Comparison of ENCODE assay signal across 8 cellular contexts in the genomic region with DNA sequence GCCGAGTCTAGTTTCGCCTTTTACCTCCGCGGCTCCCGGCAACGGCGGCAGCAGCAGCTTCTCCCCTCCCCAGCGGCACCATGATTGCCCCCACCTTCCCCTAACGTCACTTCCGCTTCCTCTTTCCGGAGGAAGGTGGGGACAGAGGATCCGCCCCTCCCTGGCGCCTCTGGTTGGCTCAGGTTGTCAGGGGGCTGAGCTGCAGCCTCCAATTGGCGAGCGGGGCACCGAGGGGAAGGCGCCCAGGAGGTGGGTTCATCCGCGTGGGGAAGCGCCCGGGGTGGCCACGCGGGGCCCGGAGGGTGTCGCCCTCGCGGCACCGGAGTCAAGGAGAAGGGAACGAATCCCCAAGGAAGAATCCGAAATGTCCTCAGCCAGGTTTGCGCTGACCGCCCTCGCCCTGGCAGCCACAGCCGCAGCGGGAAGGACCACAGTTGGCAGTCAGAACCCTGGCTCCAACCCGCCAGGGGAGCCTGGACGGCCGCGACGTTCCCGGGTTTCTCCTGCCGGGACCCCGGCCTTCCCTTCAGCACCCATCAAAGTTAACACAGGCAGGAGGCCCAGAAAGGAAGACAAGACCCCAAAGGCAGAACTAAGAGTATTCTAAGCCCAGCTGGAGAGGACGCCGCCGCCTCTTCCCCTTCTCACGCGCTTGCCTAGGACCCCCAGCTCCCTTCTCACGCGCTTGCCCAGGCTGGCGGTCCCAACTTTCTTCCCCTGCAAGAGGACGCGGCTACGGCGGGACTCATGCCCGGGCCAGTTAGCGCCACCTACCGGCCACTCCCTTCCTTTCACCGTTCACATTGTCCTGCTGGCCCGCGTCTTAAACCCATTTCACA. TPM values are rescaled to one million over a fixed set of nuclear protein-coding genes. Genes with fewer than 3 reads are reported as not detected.
DNase-seq lines count a peak whose midpoint lies in the region; ATAC-seq and TF ChIP-seq lines count a peak whose summit lies in the region.

TSS of gene MTF1 (minus strand) at position 86 of the 839 bp plus-strand sequence. CDS start 1,934 bp downstream, outside the sequence.

- H3K9me3 ChIP-seq in AG04450 (ENCODE audit: control insufficient read depth, insufficient read depth, low read length) (no peaks in the 10 kb centered on the region; the same call in 1 of the 2 replicates), breast epithelium (no peaks in the 10 kb centered on the region), smooth muscle cell (replicated peaks; ENCODE audit: low read depth) (no peaks in the 10 kb centered on the region)

- H4K20me1 ChIP-seq in smooth muscle cell (ENCODE audit: low read depth): peaks cover 4% of the 10 kb centered on the region

- WGBS in smooth muscle cell (ENCODE audit: low lambda C conversion rate): 1% methylated on average over 58 of the region's 61 CpGs

- peak; percentile 87 for DNase-seq in AG04450 (ENCODE audit: low read depth, low spot score)
- peak; percentile 95 for DNase-seq in NCI-H2196 treated with DMSO at 0.1 percent for 48 hours (lab: John Stamatoyannopoulos, UW; ENCODE audit: unreplicated experiment)
- DNase-seq in breast epithelium (ENCODE audit: low spot score in 2 of 2): peak; percentile 96 to 97
- DNase-seq in iPS-NIHi11 (ENCODE audit: low spot score): peak; percentile 98
- DNase-seq in smooth muscle cell (lab: John Stamatoyannopoulos, UW; ENCODE audit: unreplicated experiment): peak; percentile 85

- ATAC-seq in GM18870 (IDR thresholded peaks at IDR 0.05; ENCODE audit: unreplicated experiment) (peak; percentile 58), HG03135 (IDR thresholded peaks at IDR 0.05; ENCODE audit: unreplicated experiment) (peak; percentile 89)

- TF ChIP-seq CTCF in AG04450 (IDR thresholded peaks at IDR 0.05; ENCODE audit: low read depth, low read length): peak; percentile 89
- TF ChIP-seq CTCF in VCaP (conservative IDR thresholded peaks at IDR 0.05): peak; percentile 93
- TF ChIP-seq CTCF in breast epithelium (IDR thresholded peaks at IDR 0.05): peak; percentile 81 to 92 (median 90)
- TF ChIP-seq CTCF in smooth muscle cell (IDR thresholded peaks at IDR 0.05; ENCODE audit: borderline replicate concordance, insufficient read depth, poor library complexity, severe bottlenecking): peak; percentile 85

- POLR2A ChIA-PET in AG04450 (lab: Yijun Ruan, JAX): interaction anchor here (0.5 to 2.0 kb wide), 6 partner anchors 9 to 868 kb away, joined by 3 to 22 read pairs (median 4); partner anchors contain the start of genes C1orf122 and YRDC

- peaks cover 8% of the 10 kb centered on the region for H3F3A ChIP-seq in smooth muscle cell (ENCODE audit: low read depth)

- no peaks in the 10 kb centered on the region for H3K36me3 ChIP-seq in breast epithelium
- peaks cover 4% of the 10 kb centered on the region for H3K36me3 ChIP-seq in smooth muscle cell (ENCODE audit: low read depth)

- peak within 1 kb of the TSS; percentile 45 for H2AFZ ChIP-seq in smooth muscle cell (ENCODE audit: low read depth)

- peak; percentile 72 for TF ChIP-seq POLR2A in breast epithelium (IDR thresholded peaks at IDR 0.05)

- H3K27me3 ChIP-seq in AG04450 (ENCODE audit: control insufficient read depth, insufficient read depth, low read length): no peaks in the 10 kb centered on the region
- H3K27me3 ChIP-seq in breast epithelium: no peaks in the 10 kb centered on the region
- no peaks in the 10 kb centered on the region for H3K27me3 ChIP-seq in smooth muscle cell (ENCODE audit: low read depth)

- intact Hi-C loops in breast epithelium (cut with DNase I; ENCODE audit: low total_unique reads): no loop called here

- peaks cover 36% of the 10 kb centered on the region for H3K79me2 ChIP-seq in smooth muscle cell (ENCODE audit: low read depth)

- H3K4me3 ChIP-seq in AG04450 (ENCODE audit: low read depth, low read length): peak within 1 kb of the TSS; percentile 100
- peak within 1 kb of the TSS; percentile 70 to 93 (median 85) for H3K4me3 ChIP-seq in breast epithelium
- peak within 1 kb of the TSS; percentile 88 for H3K4me3 ChIP-seq in smooth muscle cell

- CTCF ChIA-PET in AG04450 (lab: Charles Lee): interaction anchor here (0.6 to 3.7 kb wide), 60 partner anchors 8 to 1210 kb away, joined by 3 to 70 read pairs (median 5); partner anchors contain the start of genes C1orf122, CDCA8, INPP5B and MEAF6

- H3K4me2 ChIP-seq in smooth muscle cell: peak within 1 kb of the TSS; percentile 93

- peak within 1 kb of the TSS; percentile 86 for H3K27ac ChIP-seq in AG04450 (ENCODE audit: low read depth, low read length)
- peak within 1 kb of the TSS; percentile 87 for H3K27ac ChIP-seq in VCaP
- H3K27ac ChIP-seq in breast epithelium: peak within 1 kb of the TSS; percentile 93 to 95
- peak within 1 kb of the TSS; percentile 84 for H3K27ac ChIP-seq in smooth muscle cell (ENCODE audit: low read depth)

- peak within 1 kb of the TSS; percentile 93 for H3K9ac ChIP-seq in smooth muscle cell (ENCODE audit: low read depth)

- peaks cover 0 to 16% of the 10 kb centered on the region in 2 donors for H3K4me1 ChIP-seq in breast epithelium
- peaks cover 9% of the 10 kb centered on the region for H3K4me1 ChIP-seq in smooth muscle cell (ENCODE audit: low read depth)

RNA-seq across cellular contexts. Expression of gene MTF1, which starts in this region (rescaled TPM):
- polyA plus RNA-seq in AG04450 (2011; rRNA removed) (6.8 and 8.6 TPM in 2 replicates), smooth muscle cell (6.8 and 8.1 TPM in 2 replicates)
- polyA minus RNA-seq in AG04450 (2011; rRNA and poly(A)+ RNA removed): 11.2 and 13.0 TPM in 2 replicates
- total RNA-seq in breast epithelium (1 to 10 TPM; 4.9 to 5.3 (median 5.0) TPM), smooth muscle cell (5.3 and 25.9 TPM in 2 replicates)

Comparison
In these comparisons a context has a peak if more than half of its experiments do, and no peak if none do; other contexts are left out.
1. Peak in every context shown above with its lines: DNase-seq, ATAC-seq, H3K4me3 ChIP-seq and H3K27ac ChIP-seq.